Comparison of ENCODE assay signal across 9 cellular contexts in the genomic region with DNA sequence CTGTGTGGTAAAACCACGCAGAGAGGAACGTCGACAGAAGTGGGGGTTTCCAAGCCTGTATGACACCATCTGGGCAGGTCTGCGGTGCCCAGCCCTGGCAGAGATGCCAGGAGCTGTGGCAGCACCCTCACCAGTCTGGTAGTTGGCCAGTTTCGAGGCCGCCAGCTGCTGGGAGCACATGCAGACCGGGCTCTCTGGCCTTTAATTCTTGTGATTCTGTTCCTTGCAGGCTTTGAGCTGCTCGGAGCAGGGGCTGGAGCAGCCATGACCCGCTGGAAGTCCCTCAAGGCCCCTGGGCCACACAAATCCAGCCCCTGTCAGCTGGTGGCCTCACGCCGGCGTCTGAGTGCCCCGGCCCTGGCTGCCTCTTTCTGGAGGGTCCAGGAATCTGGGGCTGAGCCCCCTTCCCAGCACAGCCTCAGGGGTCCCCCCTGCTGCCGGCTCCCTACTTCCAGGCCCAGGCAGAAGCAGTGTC. TPM values are rescaled to one million over a fixed set of nuclear protein-coding genes. Genes with fewer than 3 reads are reported as not detected.
A peak's percentile ranks its signal among the peaks of the same experiment; 100 is the strongest.
DNase-seq lines count a peak whose midpoint lies in the region; ATAC-seq, FAIRE-seq and TF ChIP-seq lines count a peak whose summit lies in the region.
"Not testable (repeated sequence)": the region's sequence is repeated elsewhere in the genome, so short reads cannot be mapped to it uniquely, and the experiment has no call there.
"Had no signal": no experiment of that assay in that cellular context is flagged by ENCODE, and none has a peak within 500 bp of the region (broad histone marks: within the 10 kb centered on the region; RNA-seq: fewer than 3 reads in every experiment).

No MANE protein-coding gene starts in this region.

- H3K9me1 ChIP-seq in K562 (ENCODE audit: control insufficient read depth, insufficient read depth, low read length) = not testable (repeated sequence)

- H3K79me2 ChIP-seq in K562 (ENCODE audit: control insufficient read depth, insufficient read depth, low read length) = not testable (repeated sequence)

- TF ChIP-seq POLR2A in K562 (conservative IDR thresholded peaks at IDR 0.05) = not testable (repeated sequence)

- H3K4me3 ChIP-seq in K562; mucosa of descending colon; psoas muscle; aorta (ENCODE audit: low read length in 2 of 2): not testable (repeated sequence)

- not testable (repeated sequence) for TF ChIP-seq CTCF in K562 (IDR thresholded peaks at IDR 0.05 in 2 of 3, conservative IDR thresholded peaks at IDR 0.05 in 1 of 3; ENCODE audit: insufficient read depth in 2 of 3, low read depth in 1 of 3, low read length in 3 of 3); mucosa of descending colon (IDR thresholded peaks at IDR 0.05); psoas muscle (IDR thresholded peaks at IDR 0.05)

- FAIRE-seq in K562 (lab: Jason Lieb, UNC) = not testable (repeated sequence)

- H3K36me3 ChIP-seq in K562 (ENCODE audit: control insufficient read depth, insufficient read depth, low read length); mucosa of descending colon (ENCODE audit: low read depth); psoas muscle (ENCODE audit: insufficient read depth in 1 of 2, low read depth in 1 of 2); aorta (ENCODE audit: control insufficient read depth in 1 of 2, insufficient read depth in 2 of 2, low read length in 1 of 2): not testable (repeated sequence)

- not testable (repeated sequence) for H3K27me3 ChIP-seq in K562 (ENCODE audit: control insufficient read depth in 2 of 2, insufficient read depth in 2 of 2, low read length in 2 of 2); psoas muscle (ENCODE audit: insufficient read depth in 3 of 3, low read length in 2 of 3); aorta (ENCODE audit: control insufficient read depth in 1 of 2, insufficient read depth in 2 of 2, low read length in 1 of 2)

- H3K4me2 ChIP-seq in K562 (ENCODE audit: insufficient read depth, low read length) = not testable (repeated sequence)

- H2AFZ ChIP-seq in K562 (ENCODE audit: low read depth, low read length) = not testable (repeated sequence)

- DNase-seq in NCI-H1694 treated with DMSO at 0.1 percent for 48 hours (lab: John Stamatoyannopoulos, UW) (peak; percentile 20), left ventricle myocardium superior (peak; percentile 29), mucosa of descending colon (peak in 2 of 3 donors; percentile 37 to 49), psoas muscle (peak in 1 of 2 donors; percentile 62), aorta (peak; percentile 32 to 63)
- DNase-seq in K562 (ENCODE audit: extremely low read depth in 1 of 4, low spot score in 3 of 4) = not testable (repeated sequence)

- 10% methylated on average over 4 of the region's 14 CpGs for WGBS in K562 (ENCODE audit: insufficient coverage, low coverage, missing lambda C conversion rate)
- 44 to 58% (median 47%) methylated on average over 11 to 14 of the region's 14 CpGs for WGBS in psoas muscle, 3 donors
- 66 to 69% methylated on average over 14 of the region's 14 CpGs for WGBS in aorta, 2 donors

- CTCF ChIA-PET in K562 (lab: Yijun Ruan, JAX; ENCODE audit: low intra/inter-chr PET ratio) = not testable (repeated sequence)

- in situ Hi-C loops in K562 (cut with MboI) = loop anchor here (25.0 kb wide), 1 partner anchor 675 kb away; no protein-coding TSS in a partner anchor

- POLR2A ChIA-PET in K562 (lab: Yijun Ruan, JAX) = not testable (repeated sequence)

- peak; percentile 7; the same call in 2 of the 3 replicates for ATAC-seq in SK-N-SH treated with all-trans-retinoic acid at 6 μM for 48 hours
- ATAC-seq in K562 = peak; percentile 20; the same call in 1 of the 3 replicates
- ATAC-seq in left ventricle myocardium superior; aorta (ENCODE audit: low FRiP score): not testable (repeated sequence)
- peak; percentile 9 for ATAC-seq in mucosa of descending colon
- peak in 3 of 4 donors; percentile 39 to 63 (median 42) for ATAC-seq in psoas muscle

- BruUV-seq in K562 (replicated peaks; lab: Mats Ljungman, UMichigan) = not testable (repeated sequence)

- not testable (repeated sequence) for H3K27ac ChIP-seq in K562 (ENCODE audit: extremely low read depth, low read depth, low read length); aorta (ENCODE audit: low read depth in 1 of 2, low read length in 2 of 2)
- H3K27ac ChIP-seq in psoas muscle = peak overlapping the region; percentile 3

- not testable (repeated sequence) for H4K20me1 ChIP-seq in K562 (replicated peaks; ENCODE audit: control insufficient read depth, insufficient read depth, low read length)

- not testable (repeated sequence) for H3K9ac ChIP-seq in K562 (ENCODE audit: insufficient read depth in 1 of 2, low read depth in 2 of 2, low read length in 2 of 2)

- not testable (repeated sequence) for H3K9me3 ChIP-seq in K562 (replicated peaks; ENCODE audit: control insufficient read depth, insufficient read depth, low read depth, low read length); mucosa of descending colon; psoas muscle; aorta (ENCODE audit: control insufficient read depth, low read length)

- H3K4me1 ChIP-seq in K562 (replicated peaks in 1 of 2; ENCODE audit: control insufficient read depth in 2 of 2, insufficient read depth in 2 of 2, low read length in 2 of 2); mucosa of descending colon (ENCODE audit: low read depth); aorta (ENCODE audit: control insufficient read depth in 1 of 2, insufficient read depth in 2 of 2, low read length in 2 of 2): not testable (repeated sequence)
- H3K4me1 ChIP-seq in psoas muscle = peaks cover 13% of the 10 kb centered on the region

- not testable (repeated sequence) for TF ChIP-seq EP300 in K562 (IDR thresholded peaks at IDR 0.05; ENCODE audit: low read length)

- intact Hi-C loops in K562 (cut with micrococcal nuclease); left ventricle myocardium superior (cut with micrococcal nuclease); mucosa of descending colon (cut with DNase I, micrococcal nuclease); psoas muscle (cut with DNase I); aorta (cut with DNase I): not testable (repeated sequence)

- not testable (repeated sequence) for TF ChIP-seq RAD21 in K562 (CRISPR knock-in tag; conservative IDR thresholded peaks at IDR 0.05 in 1 of 2, IDR thresholded peaks at IDR 0.05 in 1 of 2)

RNA-seq across cellular contexts. Expression of a gene that starts 36.1 kb away (rescaled TPM):
- not detected in 2 replicates for total RNA-seq in K562 (2011; cell fraction: chromatin; rRNA removed; ENCODE audit: low replicate concordance)
- total RNA-seq in K562 (2011; cell fraction: nucleolus; rRNA removed) = not detected in 2 replicates
- total RNA-seq in K562 (2011; cell fraction: nucleoplasm; rRNA removed) = not detected in 2 replicates
- total RNA-seq in K562 (2014; rRNA removed) (0.12 TPM in 1 of 2 replicates, not detected in the other), K562 (2014; rRNA removed; fragmentation: Illumina TruSeq; extraction: Trizol) (not detected in 2 replicates), K562 (2015; rRNA removed; fragmentation: Illumina TruSeq; extraction: Trizol) (not detected in 2 replicates), K562 (2021) (0.02 TPM in 1 of 2 replicates, not detected in the other), left ventricle myocardium superior (11.4 TPM), mucosa of descending colon (1 to 10 TPM in 2 of 3 donors, under 1 TPM in 1; 0.67 to 1.9 (median 1.1) TPM), psoas muscle (10 to 100 TPM in 3 of 4 donors, 1 to 10 TPM in 1; 9.4 to 31.0 (median 23.4) TPM), aorta (1 to 10 TPM; 2.9 to 4.0 TPM)
- polyA plus RNA-seq in K562 (2011; rRNA removed) (not detected in 2 replicates), K562 (2014; fragmentation: Illumina TruSeq; extraction: Trizol) (not detected in 2 replicates), K562 (2014; fragmentation: Nextera tagmentation; extraction: Ambion mirVana) (not detected), K562 (2014; rRNA removed) (not detected in 2 replicates), psoas muscle (10 to 100 TPM in 2 of 3 donors, 1 to 10 TPM in 1; 5.2 to 42.7 (median 13.6) TPM), aorta (under 1 TPM in 1 of 2 donors, not detected in 1; 0.13 TPM)
- 0.01 and 0.03 TPM in 2 replicates for polyA plus RNA-seq in K562 (2011; cell fraction: cytosol; rRNA removed)
- not detected in 2 replicates for polyA plus RNA-seq in K562 (2011; cell fraction: nucleus; rRNA removed)
- not detected in 2 replicates for polyA plus RNA-seq in K562 (2012)
- not detected in 2 replicates for polyA minus RNA-seq in K562 (2011; rRNA and poly(A)+ RNA removed)
- polyA minus RNA-seq in K562 (2011; cell fraction: cytosol; rRNA and poly(A)+ RNA removed) = not detected in 2 replicates
- not detected in 2 replicates for polyA minus RNA-seq in K562 (2011; cell fraction: nucleus; rRNA and poly(A)+ RNA removed)
- total RNA-seq: HT-29 had no signal
- polyA plus RNA-seq: CD14-positive monocyte had no signal
